In genomic region chr6:156807795-156808194, GRCh38 we compare ENCODE assay signal across 10 cellular contexts. TPM values are rescaled to one million over a fixed set of nuclear protein-coding genes. Genes with fewer than 3 reads are reported as not detected.
A peak's percentile ranks its signal among the peaks of the same experiment; 100 is the strongest.
DNase-seq lines count a peak whose midpoint lies in the region; ATAC-seq and TF ChIP-seq lines count a peak whose summit lies in the region.
"Had no signal": no experiment of that assay in that cellular context is flagged by ENCODE, and none has a peak within 500 bp of the region (broad histone marks: within the 10 kb centered on the region; RNA-seq: fewer than 3 reads in every experiment).

No MANE protein-coding gene starts in this region.

- H4K20me1 ChIP-seq in GM23338 (replicated peaks; ENCODE audit: insufficient read depth): peaks cover 37% of the 10 kb centered on the region

- H3K27me3 Mint-ChIP-seq in GM23338 (ENCODE audit: insufficient read depth, low read depth, poor library complexity) (peaks cover 8% of the 10 kb centered on the region), T-helper 17 cell (no peaks in the 10 kb centered on the region)

- H3K9me3 ChIP-seq in T-helper 17 cell (ENCODE audit: control insufficient read depth, low read length, poor library complexity, severe bottlenecking) (no peaks in the 10 kb centered on the region), heart right ventricle (peaks cover 0 to 8% (median 0%) of the 10 kb centered on the region in 11 donors)
- H3K9me3 ChIP-seq: HAP-1 had no signal

- H2AFZ ChIP-seq in GM23338: no peak overlapping the region

- H3F3A ChIP-seq in GM23338 (replicated peaks; ENCODE audit: low read depth): no peaks in the 10 kb centered on the region

- WGBS in heart right ventricle, 2 donors: 26 to 30% methylated on average over 6 of the region's 6 CpGs

- H3K4me1 ChIP-seq in GM23338 (ENCODE audit: insufficient read depth): peaks cover 30% of the 10 kb centered on the region
- H3K4me1 ChIP-seq in heart right ventricle: peaks cover 12 to 74% (median 46%) of the 10 kb centered on the region in 9 donors

- H3K36me3 Mint-ChIP-seq in GM23338 (ENCODE audit: low read depth): peaks cover 8% of the 10 kb centered on the region
- H3K36me3 Mint-ChIP-seq in T-helper 17 cell (ENCODE audit: low read depth): no peaks in the 10 kb centered on the region

- H3K4me3 ChIP-seq in GM23338 (no peak overlapping the region), heart right ventricle (no peak overlapping the region)
- H3K4me3 ChIP-seq: HAP-1 had no signal

- no peak overlapping the region for H3K27ac ChIP-seq in GM23338 (ENCODE audit: low read depth)
- peak overlapping the region in 5 of 10 donors; percentile 2 to 45 (median 13) for H3K27ac ChIP-seq in heart right ventricle

- H3K36me3 ChIP-seq in GM23338 (ENCODE audit: insufficient read depth): no peaks in the 10 kb centered on the region
- no peaks in the 10 kb centered on the region for H3K36me3 ChIP-seq in heart right ventricle
- H3K36me3 ChIP-seq: HAP-1 had no signal

- 0 out of 3 replicates have a peak, but pooled peaks cover 2% of the 10 kb centered on the region for H3K9me3 Mint-ChIP-seq in GM23338

- ATAC-seq in GM23338 (no peak), T-helper 17 cell (no peak), heart right ventricle (peak in 7 of 8 donors; percentile 52 to 63 (median 56)), sciatic nerve (peak; percentile 57), GM18861 (IDR thresholded peaks at IDR 0.05; ENCODE audit: unreplicated experiment) (no peak)
- ATAC-seq: activated T-cell treated with anti-CD3 and anti-CD28 coated beads, Interleukin-2, amount 50 U/mL, for 4 hours; PC-3 had no signal

- H3K27ac Mint-ChIP-seq in GM23338 (peak overlapping the region; percentile 21; the same call in 1 of the 2 replicates), T-helper 17 cell (peak overlapping the region; percentile 37)

- TF ChIP-seq CTCF in GM23338 (conservative IDR thresholded peaks at IDR 0.05; ENCODE audit: low read depth in 2 of 2) (no peak), heart right ventricle (IDR thresholded peaks at IDR 0.05) (no peak)

- H3K27me3 ChIP-seq in GM23338 (ENCODE audit: insufficient read depth): no peaks in the 10 kb centered on the region
- H3K27me3 ChIP-seq in heart right ventricle: no peaks in the 10 kb centered on the region

- H3K4me2 ChIP-seq in GM23338: 0 out of 2 replicates have a peak overlapping the region, but pooled peaks have one; percentile 29

- H3K4me3 Mint-ChIP-seq in GM23338 (no peak overlapping the region), T-helper 17 cell (no peak overlapping the region)
- H3K4me3 Mint-ChIP-seq: activated T-cell treated with anti-CD3 and anti-CD28 coated beads, Interleukin-2, amount 50 U/mL, for 4 hours had no signal

- H3K4me1 Mint-ChIP-seq in GM23338: peaks cover 56% of the 10 kb centered on the region
- H3K4me1 Mint-ChIP-seq in T-helper 17 cell: peaks cover 66% of the 10 kb centered on the region

- intact Hi-C loops in heart right ventricle (cut with DNase I) (no loop called here), sciatic nerve (cut with DNase I) (no loop called here)

- H3K9me2 ChIP-seq in GM23338 (ENCODE audit: insufficient read depth): no peaks in the 10 kb centered on the region

- no peak for DNase-seq in GM23338 (ENCODE audit: low spot score)
- no peak for DNase-seq in T-helper 17 cell
- no peak for DNase-seq in heart right ventricle
- no peak for DNase-seq in sciatic nerve (ENCODE audit: low spot score)
- no peak for DNase-seq in activated effector memory CD4-positive, alpha-beta T cell treated with anti-CD3 and anti-CD28 coated beads, Interleukin-2, amount 50 U/mL, for 16 hours
- no peak for DNase-seq in NCI-H2107 (lab: John Stamatoyannopoulos, UW)
- DNase-seq: activated T-cell treated with anti-CD3 and anti-CD28 coated beads, Interleukin-2, amount 50 U/mL, for 4 hours; PC-3 had no signal

- peaks cover 100% of the 10 kb centered on the region for H3K79me2 ChIP-seq in GM23338 (replicated peaks; ENCODE audit: insufficient read depth)

TF ChIP-seq in GM23338, 12 proteins besides CTCF, POLR2A, EP300 and RAD21 (continues in another document):
- TF ChIP-seq POLR2AphosphoS5 (IDR thresholded peaks at IDR 0.05; ENCODE audit: low read depth): no peak
- no peak for TF ChIP-seq ZNF462 (CRISPR knock-in tag; IDR thresholded peaks at IDR 0.05)
- TF ChIP-seq REST (IDR thresholded peaks at IDR 0.05; ENCODE audit: unreplicated experiment): no peak

RNA-seq across cellular contexts. Expression of gene ARID1B, which starts 30.6 kb away (rescaled TPM):
- 72.2 and 82.4 TPM in 2 replicates for total RNA-seq in GM23338 (2014; rRNA removed; shearing (Covaris generic))
- polyA plus RNA-seq in GM23338 (2016; fragmentation: Nextera tagmentation; extraction: Ambion mirVana) (53.3 and 59.3 TPM in 2 replicates), heart right ventricle (10 to 100 TPM; 11.2 to 14.5 TPM)
- total RNA-seq in T-helper 17 cell (100 to 1,000 TPM; 149 to 158 TPM), heart right ventricle (10 to 100 TPM; 39.0 to 63.2 (median 53.0) TPM), sciatic nerve (142 TPM)

Comparison
In these comparisons a context has a peak if more than half of its experiments do, and no peak if none do; other contexts are left out.
1. ATAC-seq: peak in heart right ventricle (7 of 8) and sciatic nerve (single experiment); none in GM23338 (single experiment), T-helper 17 cell (single experiment) and GM18861 (single experiment).